ENCODE assay signal across 3 cellular contexts in the genomic region with DNA sequence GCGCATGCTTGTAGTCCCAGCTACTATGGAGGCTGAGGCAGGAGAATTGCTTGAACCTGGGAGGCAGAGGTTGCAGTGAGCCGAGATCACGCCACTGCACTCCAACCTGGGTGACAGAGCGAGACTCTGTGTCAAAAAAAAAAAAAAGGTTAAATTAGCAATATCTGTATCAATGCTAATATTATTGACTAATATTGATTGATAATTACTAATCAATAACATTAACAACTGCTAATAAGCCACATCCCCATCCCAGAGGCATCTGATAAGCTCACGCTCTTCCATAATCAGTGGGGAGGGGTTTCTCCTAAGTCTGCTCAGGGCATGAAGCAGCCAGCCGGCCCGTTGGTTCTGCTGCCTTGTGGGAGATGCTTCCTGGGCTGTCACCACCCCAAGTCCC. TPM values are rescaled to one million over a fixed set of nuclear protein-coding genes. Genes with fewer than 3 reads are reported as not detected.
"Had no signal": no experiment of that assay in that cellular context is flagged by ENCODE, and none has a peak within 500 bp of the region (broad histone marks: within the 10 kb centered on the region; RNA-seq: fewer than 3 reads in every experiment).

No MANE protein-coding gene starts in this region.

RNA-seq across cellular contexts. Expression of gene MYH14, which starts 24.7 kb away (rescaled TPM):
- total RNA-seq: mononuclear cell, myocyte had no signal
- polyA plus RNA-seq: immature natural killer cell had no signal
